In genomic region chr6:152959333-152959732, GRCh38 we compare ENCODE assay signal across 26 cellular contexts.
"Had no signal": no experiment of that assay in that cellular context is flagged by ENCODE, and none has a peak within 500 bp of the region (broad histone marks: within the 10 kb centered on the region; RNA-seq: fewer than 3 reads in every experiment).

No MANE protein-coding gene starts in this region.

- H3K27me3 ChIP-seq: gastrocnemius medialis, left lung had no signal

- H3K9me3 ChIP-seq: esophagus squamous epithelium, gastrocnemius medialis, left lung, lower lobe of right lung had no signal

- H3K9me3 Mint-ChIP-seq: effector memory CD8-positive, alpha-beta T cell; natural killer cell had no signal

- H3K27ac ChIP-seq: coronary artery, epithelial cell of prostate, esophagus squamous epithelium, gastrocnemius medialis, heart right ventricle, left lung, lower lobe of right lung had no signal

- H3K36me3 ChIP-seq: esophagus squamous epithelium, gastrocnemius medialis, heart right ventricle, left lung, lower lobe of right lung had no signal

- DNase-seq: dermis blood vessel endothelial cell; effector CD8-positive, alpha-beta T cell; effector memory CD8-positive, alpha-beta T cell; endodermal cell; erythroblast; esophagus squamous epithelium; foreskin fibroblast; foreskin melanocyte; gastrocnemius medialis; glutamatergic neuron; head of caudate nucleus; heart right ventricle; hippocampal formation; left cardiac atrium; left ventricle myocardium superior; lower lobe of right lung; mesendoderm; midbrain; naive thymus-derived CD4-positive, alpha-beta T cell; natural killer cell had no signal

- H3K4me1 ChIP-seq: esophagus squamous epithelium, gastrocnemius medialis, heart right ventricle, left lung, lower lobe of right lung had no signal

- H3K27ac Mint-ChIP-seq: effector memory CD8-positive, alpha-beta T cell; endodermal cell; naive thymus-derived CD4-positive, alpha-beta T cell; natural killer cell had no signal

- FAIRE-seq: endometrium, islet of Langerhans, keratinocyte had no signal

- H3K4me3 ChIP-seq: coronary artery, esophagus squamous epithelium, gastrocnemius medialis, heart right ventricle, left lung, lower lobe of right lung had no signal

- H3K4me1 Mint-ChIP-seq: naive thymus-derived CD4-positive, alpha-beta T cell; natural killer cell had no signal

- H3K36me3 Mint-ChIP-seq: natural killer cell had no signal

- H3K4me3 Mint-ChIP-seq: effector memory CD8-positive, alpha-beta T cell; endodermal cell; naive thymus-derived CD4-positive, alpha-beta T cell; natural killer cell had no signal
